Comparison of ENCODE assay signal across 8 cellular contexts in the genomic region with DNA sequence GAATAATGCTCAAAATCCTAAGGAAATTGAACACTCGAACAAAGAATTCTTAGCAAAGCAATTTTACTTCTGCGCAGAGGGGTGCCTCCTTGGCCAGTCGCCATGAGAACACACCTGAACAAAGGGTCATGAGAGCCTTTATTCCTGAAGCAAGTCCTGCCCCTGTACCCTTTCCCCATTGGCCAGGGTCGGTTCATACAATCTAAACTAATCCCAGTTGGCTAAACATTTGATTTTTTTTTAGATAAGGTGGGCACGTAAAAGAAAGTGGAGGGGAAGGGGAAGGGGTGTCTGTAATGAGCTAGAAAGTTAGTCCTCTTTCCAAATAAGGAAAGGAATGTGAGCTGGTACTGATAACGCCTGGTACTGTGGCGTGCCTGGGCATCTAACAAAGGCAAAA. TPM values are rescaled to one million over a fixed set of nuclear protein-coding genes. Genes with fewer than 3 reads are reported as not detected.
DNase-seq lines count a peak whose midpoint lies in the region; ATAC-seq and TF ChIP-seq lines count a peak whose summit lies in the region.
"Not testable (repeated sequence)": the region's sequence is repeated elsewhere in the genome, so short reads cannot be mapped to it uniquely, and the experiment has no call there.

No MANE protein-coding gene starts in this region.

- H3K4me2 ChIP-seq in H9 (ENCODE audit: insufficient read depth, insufficient read length, low read length) = not testable (repeated sequence)

- not testable (repeated sequence) for H3K23ac ChIP-seq in H9 (ENCODE audit: insufficient read length, low read depth, low read length)

- not testable (repeated sequence) for H3K14ac ChIP-seq in H9 (ENCODE audit: insufficient read depth, low read length)

- H2BK15ac ChIP-seq in H9 (ENCODE audit: low read depth, low read length) = not testable (repeated sequence)

- H2BK5ac ChIP-seq in H9 (ENCODE audit: insufficient read length, low read length) = not testable (repeated sequence)

- peaks cover 14% of the 10 kb centered on the region for H3K36me3 Mint-ChIP-seq in CD4-positive, CD25-positive, alpha-beta regulatory T cell
- not testable (repeated sequence) for H3K36me3 Mint-ChIP-seq in H9 (ENCODE audit: insufficient read depth in 1 of 3, low read depth in 3 of 3); endodermal cell (ENCODE audit: low read depth)
- H3K36me3 Mint-ChIP-seq in activated CD4-positive, alpha-beta T cell treated with anti-CD3 and anti-CD28 coated beads for 36 hours (ENCODE audit: low read depth) = peaks cover 66% of the 10 kb centered on the region
- peaks cover 74% of the 10 kb centered on the region for H3K36me3 Mint-ChIP-seq in activated T-cell treated with anti-CD3 and anti-CD28 coated beads, Interleukin-2, amount 50 U/mL, for 24 hours (ENCODE audit: low read depth)
- peaks cover 45% of the 10 kb centered on the region for H3K36me3 Mint-ChIP-seq in activated naive CD8-positive, alpha-beta T cell
- peaks cover 4 to 44% (median 6%) of the 10 kb centered on the region in 5 donors for H3K36me3 Mint-ChIP-seq in naive thymus-derived CD4-positive, alpha-beta T cell

- POLR2A ChIA-PET in activated CD4-positive, alpha-beta T cell treated with anti-CD3 and anti-CD28 coated beads for 36 hours (lab: Charles Lee) = not testable (repeated sequence)
- POLR2A ChIA-PET in naive thymus-derived CD4-positive, alpha-beta T cell (lab: Charles Lee) = interaction anchor here (1.6 kb wide), 1 partner anchor 9 kb away, joined by 4 read pairs; no protein-coding TSS in a partner anchor

- H4K91ac ChIP-seq in H9 (ENCODE audit: insufficient read length, low read depth, low read length) = not testable (repeated sequence)

- not testable (repeated sequence) for H3K79me2 ChIP-seq in H9 (ENCODE audit: insufficient read depth, low read length)

- H3K9me3 Mint-ChIP-seq in CD4-positive, CD25-positive, alpha-beta regulatory T cell; H9; activated CD4-positive, alpha-beta T cell treated with anti-CD3 and anti-CD28 coated beads for 36 hours (ENCODE audit: low read depth); activated T-cell treated with anti-CD3 and anti-CD28 coated beads, Interleukin-2, amount 50 U/mL, for 24 hours; activated naive CD8-positive, alpha-beta T cell (ENCODE audit: low read depth); endodermal cell; naive thymus-derived CD4-positive, alpha-beta T cell: not testable (repeated sequence)

- H3K27me3 ChIP-seq in CD4-positive, CD25-positive, alpha-beta regulatory T cell (ENCODE audit: control insufficient read depth, insufficient read depth, low read length); H9 (ENCODE audit: insufficient read depth, low read length); endodermal cell (ENCODE audit: control insufficient read depth, insufficient read depth, low read length, poor library complexity, severe bottlenecking); naive thymus-derived CD4-positive, alpha-beta T cell (ENCODE audit: control insufficient read depth in 2 of 2, insufficient read depth in 2 of 2, low read length in 2 of 2): not testable (repeated sequence)

- H2BK12ac ChIP-seq in H9 (ENCODE audit: insufficient read length, low read depth, low read length) = not testable (repeated sequence)

- H3K18ac ChIP-seq in H9 (ENCODE audit: insufficient read length, low read depth, low read length) = not testable (repeated sequence)

- peak overlapping the region in 2 of 3 donors; percentile 76 to 96 for H3K27ac Mint-ChIP-seq in CD4-positive, CD25-positive, alpha-beta regulatory T cell
- H3K27ac Mint-ChIP-seq in H9 (peak overlapping the region; percentile 53 to 83 (median 66); a peak in 6 of 7 replicates), endodermal cell (peak overlapping the region; percentile 65)
- H3K27ac Mint-ChIP-seq in activated CD4-positive, alpha-beta T cell treated with anti-CD3 and anti-CD28 coated beads for 36 hours = peak overlapping the region; percentile 84
- peak overlapping the region; percentile 96 for H3K27ac Mint-ChIP-seq in activated T-cell treated with anti-CD3 and anti-CD28 coated beads, Interleukin-2, amount 50 U/mL, for 24 hours
- not testable (repeated sequence) for H3K27ac Mint-ChIP-seq in activated naive CD8-positive, alpha-beta T cell
- H3K27ac Mint-ChIP-seq in naive thymus-derived CD4-positive, alpha-beta T cell = peak overlapping the region in 6 of 9 donors; percentile 53 to 87 (median 70)

- not testable (repeated sequence) for H4K8ac ChIP-seq in H9 (replicated peaks; ENCODE audit: insufficient read length, low read depth, low read length)

- CTCF ChIA-PET in activated CD4-positive, alpha-beta T cell treated with anti-CD3 and anti-CD28 coated beads for 36 hours (lab: Charles Lee) = interaction anchor here (1.0 to 1.7 kb wide), 4 partner anchors 8 to 71 kb away, joined by 4 to 7 read pairs (median 4); no protein-coding TSS in a partner anchor
- CTCF ChIA-PET in naive thymus-derived CD4-positive, alpha-beta T cell (lab: Charles Lee) = not testable (repeated sequence)

- not testable (repeated sequence) for H3K9ac ChIP-seq in H9 (ENCODE audit: extremely low read depth, insufficient read length, low read length); endodermal cell (ENCODE audit: extremely low read depth, low read length, poor library complexity, severe bottlenecking)

- H3K9me3 ChIP-seq in CD4-positive, CD25-positive, alpha-beta regulatory T cell (ENCODE audit: control insufficient read depth in 2 of 2, low read length in 2 of 2); H9 (ENCODE audit: control insufficient read depth, low read depth, low read length); endodermal cell (ENCODE audit: control insufficient read depth, low read length); naive thymus-derived CD4-positive, alpha-beta T cell (ENCODE audit: control insufficient read depth in 2 of 3, low read length in 3 of 3): not testable (repeated sequence)

- not testable (repeated sequence) for H4K5ac ChIP-seq in H9 (ENCODE audit: insufficient read length, low read depth, low read length)

- not testable (repeated sequence) for H2AK5ac ChIP-seq in H9 (ENCODE audit: insufficient read length, low read length)

- H3K79me1 ChIP-seq in H9 (ENCODE audit: insufficient read depth, low read depth, low read length, poor library complexity, severe bottlenecking) = not testable (repeated sequence)

- H3K4me1 Mint-ChIP-seq in CD4-positive, CD25-positive, alpha-beta regulatory T cell = peaks cover 52 to 82% (median 67%) of the 10 kb centered on the region in 4 donors
- peaks cover 12 to 13% of the 10 kb centered on the region in 2 experiments for H3K4me1 Mint-ChIP-seq in H9
- H3K4me1 Mint-ChIP-seq in activated CD4-positive, alpha-beta T cell treated with anti-CD3 and anti-CD28 coated beads for 36 hours = peaks cover 94% of the 10 kb centered on the region
- peaks cover 61% of the 10 kb centered on the region for H3K4me1 Mint-ChIP-seq in activated T-cell treated with anti-CD3 and anti-CD28 coated beads, Interleukin-2, amount 50 U/mL, for 24 hours (ENCODE audit: low read depth)
- peaks cover 60% of the 10 kb centered on the region for H3K4me1 Mint-ChIP-seq in activated naive CD8-positive, alpha-beta T cell (ENCODE audit: low read depth)
- H3K4me1 Mint-ChIP-seq in endodermal cell = peaks cover 32% of the 10 kb centered on the region
- H3K4me1 Mint-ChIP-seq in naive thymus-derived CD4-positive, alpha-beta T cell = peaks cover 59 to 83% (median 62%) of the 10 kb centered on the region in 7 donors

- WGBS in H9 (ENCODE audit: extremely low coverage, insufficient read length, low lambda C conversion rate) = no CpG with 5 or more reads among the region's 7 CpGs
- WGBS in endodermal cell (ENCODE audit: insufficient coverage in 1 of 2, insufficient read length in 1 of 2), 2 experiments = 77 to 100% methylated on average over 2 to 7 of the region's 7 CpGs

- not testable (repeated sequence) for H3K23me2 ChIP-seq in H9 (ENCODE audit: insufficient read length, low read depth, low read length, poor library complexity, severe bottlenecking)

- not testable (repeated sequence) for H3K36me3 ChIP-seq in CD4-positive, CD25-positive, alpha-beta regulatory T cell (ENCODE audit: control insufficient read depth, insufficient read depth, low read length); endodermal cell (ENCODE audit: control insufficient read depth, insufficient read depth, low read length); naive thymus-derived CD4-positive, alpha-beta T cell (ENCODE audit: control insufficient read depth in 2 of 3, insufficient read depth in 3 of 3, low read length in 3 of 3)

- not testable (repeated sequence) for ATAC-seq in CD4-positive, CD25-positive, alpha-beta regulatory T cell (ENCODE audit: low read depth in 2 of 2); activated CD4-positive, alpha-beta T cell treated with anti-CD3 and anti-CD28 coated beads for 36 hours; naive thymus-derived CD4-positive, alpha-beta T cell

- peak overlapping the region in 3 of 4 donors; percentile 1 to 52 (median 51) for H3K4me3 Mint-ChIP-seq in CD4-positive, CD25-positive, alpha-beta regulatory T cell
- not testable (repeated sequence) for H3K4me3 Mint-ChIP-seq in H9, endodermal cell
- peak overlapping the region; percentile 59 for H3K4me3 Mint-ChIP-seq in activated CD4-positive, alpha-beta T cell treated with anti-CD3 and anti-CD28 coated beads for 36 hours
- H3K4me3 Mint-ChIP-seq in activated T-cell treated with anti-CD3 and anti-CD28 coated beads, Interleukin-2, amount 50 U/mL, for 24 hours = peak overlapping the region; percentile 75
- peak overlapping the region; percentile 80 for H3K4me3 Mint-ChIP-seq in activated naive CD8-positive, alpha-beta T cell
- peak overlapping the region in 7 of 10 donors; percentile 20 to 57 (median 26) for H3K4me3 Mint-ChIP-seq in naive thymus-derived CD4-positive, alpha-beta T cell

- intact Hi-C loops in activated CD4-positive, alpha-beta T cell treated with anti-CD3 and anti-CD28 coated beads for 36 hours (cut with DNase I, micrococcal nuclease) = loop anchor here (10.0 kb wide), 1 partner anchor 351 kb away; a partner anchor contains a TSS
- intact Hi-C loops in naive thymus-derived CD4-positive, alpha-beta T cell (cut with micrococcal nuclease) = loop anchor here (5.0 to 10.0 kb wide), 2 partner anchors 37 to 159 kb away; a partner anchor contains a TSS

- H3K4ac ChIP-seq in H9 (ENCODE audit: low read depth, low read length) = not testable (repeated sequence)

- not testable (repeated sequence) for DNase-seq in CD4-positive, CD25-positive, alpha-beta regulatory T cell; H9; activated CD4-positive, alpha-beta T cell treated with anti-CD3 and anti-CD28 coated beads for 36 hours; activated T-cell treated with anti-CD3 and anti-CD28 coated beads, Interleukin-2, amount 50 U/mL, for 24 hours; endodermal cell; naive thymus-derived CD4-positive, alpha-beta T cell
- DNase-seq in retinal pigment epithelial cell (ENCODE audit: low read depth) = peak; percentile 59

- H3T11ph ChIP-seq in H9 (ENCODE audit: low read length) = not testable (repeated sequence)

- H2BK120ac ChIP-seq in H9 (ENCODE audit: low read depth, low read length, poor library complexity, severe bottlenecking) = not testable (repeated sequence)

- not testable (repeated sequence) for H2AFZ ChIP-seq in H9 (ENCODE audit: low read length)

- not testable (repeated sequence) for H3K56ac ChIP-seq in H9 (ENCODE audit: insufficient read length, low read depth, low read length)

- not testable (repeated sequence) for H4K20me1 ChIP-seq in H9 (ENCODE audit: control insufficient read depth, insufficient read depth, insufficient read length)

- not testable (repeated sequence) for H2BK20ac ChIP-seq in H9 (ENCODE audit: low read depth, low read length, poor library complexity, severe bottlenecking)

- peaks cover 71% of the 10 kb centered on the region for H3K4me1 ChIP-seq in CD4-positive, CD25-positive, alpha-beta regulatory T cell (ENCODE audit: control insufficient read depth, insufficient read depth, low read length, poor library complexity, severe bottlenecking)
- H3K4me1 ChIP-seq in H9 (ENCODE audit: insufficient read depth, low read length); endodermal cell (ENCODE audit: control insufficient read depth, insufficient read depth, low read length): not testable (repeated sequence)
- H3K4me1 ChIP-seq in naive thymus-derived CD4-positive, alpha-beta T cell (ENCODE audit: control insufficient read depth in 2 of 2, insufficient read depth in 2 of 2, low read length in 2 of 2) = peaks cover 62 to 78% of the 10 kb centered on the region in 2 donors

- peak overlapping the region; percentile 86 for H3K27ac ChIP-seq in CD4-positive, CD25-positive, alpha-beta regulatory T cell (ENCODE audit: insufficient read depth, low read length, poor library complexity, severe bottlenecking)
- not testable (repeated sequence) for H3K27ac ChIP-seq in H9 (ENCODE audit: insufficient read length, low read depth, low read length); endodermal cell (ENCODE audit: low read depth, low read length); naive thymus-derived CD4-positive, alpha-beta T cell (ENCODE audit: low read depth, low read length)

- not testable (repeated sequence) for H3K4me3 ChIP-seq in CD4-positive, CD25-positive, alpha-beta regulatory T cell (ENCODE audit: low read depth, low read length); endodermal cell (ENCODE audit: low read length); naive thymus-derived CD4-positive, alpha-beta T cell (ENCODE audit: low read length); retinal pigment epithelial cell (ENCODE audit: low read length)

- TF ChIP-seq CTCF in H9 (conservative IDR thresholded peaks at IDR 0.05); endodermal cell (conservative IDR thresholded peaks at IDR 0.05); retinal pigment epithelial cell (conservative IDR thresholded peaks at IDR 0.05; ENCODE audit: low read depth, low read length): not testable (repeated sequence)

- H3K27me3 Mint-ChIP-seq in CD4-positive, CD25-positive, alpha-beta regulatory T cell; H9 (ENCODE audit: low read depth); activated CD4-positive, alpha-beta T cell treated with anti-CD3 and anti-CD28 coated beads for 36 hours; activated T-cell treated with anti-CD3 and anti-CD28 coated beads, Interleukin-2, amount 50 U/mL, for 24 hours; activated naive CD8-positive, alpha-beta T cell; endodermal cell (ENCODE audit: insufficient read depth); naive thymus-derived CD4-positive, alpha-beta T cell: not testable (repeated sequence)

RNA-seq across cellular contexts. Expression of a gene that starts 37.9 kb away (rescaled TPM):
- total RNA-seq in CD4-positive, CD25-positive, alpha-beta regulatory T cell = 592 TPM
- 100 to 1,000 TPM; 267 to 320 (median 288) TPM for polyA plus RNA-seq in CD4-positive, CD25-positive, alpha-beta regulatory T cell
- total RNA-seq in H9 (2021) (63.3 and 64.8 TPM in 2 replicates), endodermal cell (10 to 100 TPM; 70.0 to 96.4 TPM)
- total RNA-seq in activated CD4-positive, alpha-beta T cell treated with anti-CD3 and anti-CD28 coated beads for 36 hours = 100 to 1,000 TPM; 345 to 504 TPM
- polyA plus RNA-seq in endodermal cell (2013, experiment 1 of 2) = 154 TPM
- 130 TPM for polyA plus RNA-seq in endodermal cell (2013, experiment 2 of 2)
- total RNA-seq in naive thymus-derived CD4-positive, alpha-beta T cell = 100 to 1,000 TPM; 200 to 720 (median 447) TPM
- polyA plus RNA-seq in naive thymus-derived CD4-positive, alpha-beta T cell = 100 to 1,000 TPM; 226 to 330 TPM
